29 cellular contexts compared by ENCODE assay signal in the genomic region with DNA sequence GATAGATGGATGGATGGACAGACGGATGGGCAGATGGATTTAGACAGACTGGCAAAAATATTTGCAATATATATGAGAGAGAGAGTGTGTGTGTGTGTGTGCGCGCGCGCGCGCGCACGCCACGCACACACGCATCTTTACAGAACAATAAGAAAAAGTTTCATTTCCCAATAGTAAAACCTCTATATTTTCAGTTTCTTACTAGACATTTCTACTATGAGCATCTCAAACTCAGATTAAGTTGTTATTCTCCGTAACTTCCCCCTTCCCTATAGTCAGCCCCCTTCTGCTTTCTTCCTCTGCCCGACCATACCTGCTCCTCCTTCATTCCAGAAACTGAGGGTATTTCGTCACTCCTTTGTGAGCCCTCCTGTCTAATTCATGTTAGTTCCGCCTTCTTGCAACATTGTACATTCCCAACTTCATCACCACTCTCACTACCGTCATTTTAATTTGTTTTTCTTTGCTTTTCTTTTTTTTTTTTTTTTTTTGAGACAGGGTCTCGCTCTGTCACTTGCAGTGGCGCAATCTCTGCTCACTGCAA.
DNase-seq lines count a peak whose midpoint lies in the region; ATAC-seq, FAIRE-seq and TF ChIP-seq lines count a peak whose summit lies in the region.
"Had no signal": no experiment of that assay in that cellular context is flagged by ENCODE, and none has a peak within 500 bp of the region (broad histone marks: within the 10 kb centered on the region; RNA-seq: fewer than 3 reads in every experiment).

No MANE protein-coding gene starts in this region.

- intact Hi-C loops in MCF 10A (cut with micrococcal nuclease) (no loop called here), mammary epithelial cell (cut with micrococcal nuclease) (no loop called here), HepG2 (cut with micrococcal nuclease; ENCODE audit: unreplicated experiment) (no loop called here), ovary (cut with DNase I) (no loop called here)

- no peak for TF ChIP-seq CTCF in MCF 10A (IDR thresholded peaks at IDR 0.05; ENCODE audit: unreplicated experiment)
- TF ChIP-seq CTCF in mammary epithelial cell (conservative IDR thresholded peaks at IDR 0.05 in 1 of 2, IDR thresholded peaks at IDR 0.05 in 1 of 2; ENCODE audit: extremely low read depth in 1 of 2, insufficient read depth in 1 of 2, low read depth in 1 of 2, low read length in 2 of 2): no peak
- TF ChIP-seq CTCF in OCI-LY3 (IDR thresholded peaks at IDR 0.05; ENCODE audit: low read depth, low read length): no peak
- TF ChIP-seq CTCF in HepG2 (CRISPR knock-in tag; IDR thresholded peaks at IDR 0.05): no peak
- TF ChIP-seq CTCF in type B pancreatic cell (conservative IDR thresholded peaks at IDR 0.05): no peak
- no peak for TF ChIP-seq CTCF in osteocyte (IDR thresholded peaks at IDR 0.05)
- TF ChIP-seq CTCF in ovary (IDR thresholded peaks at IDR 0.05): no peak

- H3K27ac Mint-ChIP-seq in MCF 10A (ENCODE audit: low read depth, unreplicated experiment) (no peak overlapping the region), type B pancreatic cell (peak overlapping the region; percentile 75), osteocyte (ENCODE audit: unreplicated experiment) (no peak overlapping the region)
- H3K27ac Mint-ChIP-seq: activated naive CD4-positive, alpha-beta T cell treated with anti-CD3 and anti-CD28 coated beads for 36 hours; activated T-cell treated with anti-CD3 and anti-CD28 coated beads, Interleukin-2, amount 50 U/mL, for 72 hours; CD4-positive, alpha-beta T cell; effector memory CD8-positive, alpha-beta T cell; stimulated activated naive CD8-positive, alpha-beta T cell treated with anti-CD3 and anti-CD28 coated beads, Interleukin-15, Interleukin-2, amounts not matched to agents 100 ng/mL and 50 ng/mL, for 24 hours; T-cell had no signal

- DNase-seq in MCF 10A (ENCODE audit: unreplicated experiment) (peak; percentile 48), mammary epithelial cell (no peak), HepG2 (ENCODE audit: low spot score) (peak; percentile 48), type B pancreatic cell (ENCODE audit: extremely low spot score, unreplicated experiment) (no peak), osteocyte (ENCODE audit: extremely low spot score, unreplicated experiment) (no peak), ovary (no peak)
- DNase-seq: 8988T; activated CD4-positive, CD25-positive, alpha-beta regulatory T cell; activated naive CD4-positive, alpha-beta T cell treated with anti-CD3 and anti-CD28 coated beads for 36 hours; activated T-cell treated with anti-CD3 and anti-CD28 coated beads, Interleukin-2, amount 50 U/mL, for 72 hours; CD4-positive, alpha-beta T cell; DMS153; effector memory CD8-positive, alpha-beta T cell; erythroblast; heart left ventricle; KG1; MM.1S; NCI-H1694; NCI-H2171; NCI-H524; T-cell had no signal

- H3K9me3 ChIP-seq in mammary epithelial cell (replicated peaks; ENCODE audit: insufficient read depth, low read length) (no peaks in the 10 kb centered on the region), OCI-LY3 (ENCODE audit: insufficient read depth, low read length) (no peaks in the 10 kb centered on the region), HepG2 (ENCODE audit: low read length) (no peaks in the 10 kb centered on the region), ovary (no peaks in the 10 kb centered on the region)
- H3K9me3 ChIP-seq: heart left ventricle, SJSA1, thoracic aorta had no signal

- no peaks in the 10 kb centered on the region for H4K20me1 ChIP-seq in mammary epithelial cell (ENCODE audit: insufficient read depth, low read length)
- H4K20me1 ChIP-seq in OCI-LY3 (ENCODE audit: insufficient read depth, low read length): no peaks in the 10 kb centered on the region
- H4K20me1 ChIP-seq in HepG2 (ENCODE audit: insufficient read depth, low read length): no peaks in the 10 kb centered on the region

- H2AFZ ChIP-seq in mammary epithelial cell (ENCODE audit: low read depth, low read length) (no peak overlapping the region), OCI-LY3 (ENCODE audit: low read depth, low read length) (no peak overlapping the region), HepG2 (ENCODE audit: low read length) (no peak overlapping the region)

- no peak for TF ChIP-seq RAD21 in HepG2 (CRISPR knock-in tag; IDR thresholded peaks at IDR 0.05)

- H3K4me1 ChIP-seq in mammary epithelial cell (ENCODE audit: insufficient read depth, low read length) (peaks cover 3% of the 10 kb centered on the region), OCI-LY3 (ENCODE audit: low read length) (peaks cover 14% of the 10 kb centered on the region), HepG2 (ENCODE audit: insufficient read depth, low read length) (peaks cover 33% of the 10 kb centered on the region), ovary (ENCODE audit: insufficient read depth) (peaks cover 5% of the 10 kb centered on the region)
- H3K4me1 ChIP-seq: SJSA1 had no signal

- H3K9me3 Mint-ChIP-seq in MCF 10A (ENCODE audit: unreplicated experiment) (no peaks in the 10 kb centered on the region), type B pancreatic cell (no peaks in the 10 kb centered on the region), osteocyte (ENCODE audit: unreplicated experiment) (no peaks in the 10 kb centered on the region)
- H3K9me3 Mint-ChIP-seq: activated naive CD4-positive, alpha-beta T cell treated with anti-CD3 and anti-CD28 coated beads for 36 hours; activated T-cell treated with anti-CD3 and anti-CD28 coated beads, Interleukin-2, amount 50 U/mL, for 72 hours; CD4-positive, alpha-beta T cell; effector memory CD8-positive, alpha-beta T cell; stimulated activated naive CD8-positive, alpha-beta T cell treated with anti-CD3 and anti-CD28 coated beads, Interleukin-15, Interleukin-2, amounts not matched to agents 100 ng/mL and 50 ng/mL, for 24 hours; T-cell had no signal

- no peak for FAIRE-seq in HepG2 (lab: Jason Lieb, UNC)
- FAIRE-seq: bronchial epithelial cell, H1 had no signal

- H3K9ac ChIP-seq in mammary epithelial cell (ENCODE audit: insufficient read depth, low read length) (no peak overlapping the region), OCI-LY3 (ENCODE audit: low read length) (0 out of 2 replicates have a peak overlapping the region, but pooled peaks have one; percentile 2), HepG2 (ENCODE audit: insufficient read depth, low read depth, low read length) (no peak overlapping the region)

- H3K4me2 ChIP-seq in mammary epithelial cell (ENCODE audit: insufficient read depth, low read depth, low read length): no peak overlapping the region
- H3K4me2 ChIP-seq in OCI-LY3 (ENCODE audit: low read length): peak overlapping the region; percentile 74
- H3K4me2 ChIP-seq in HepG2 (ENCODE audit: low read depth, low read length): no peak overlapping the region

- H3K4me3 ChIP-seq in mammary epithelial cell (replicated peaks in 1 of 3; ENCODE audit: insufficient read depth in 1 of 3, low read depth in 2 of 3, low read length in 3 of 3) (no peak overlapping the region), OCI-LY3 (ENCODE audit: low read length) (peak overlapping the region; percentile 61), HepG2 (replicated peaks in 1 of 3; ENCODE audit: insufficient read depth in 1 of 3, low read depth in 2 of 3, low read length in 3 of 3) (no peak overlapping the region), ovary (no peak overlapping the region)
- H3K4me3 ChIP-seq: coronary artery, heart left ventricle, SJSA1, thoracic aorta had no signal

- CTCF ChIA-PET in MCF 10A (lab: Yijun Ruan, JAX) (no interaction called here), mammary epithelial cell (lab: Charles Lee; ENCODE audit: low non-redundant PET) (no interaction called here), HepG2 (lab: Yijun Ruan, JAX; ENCODE audit: low intra/inter-chr PET ratio, low total read pairs) (no interaction called here)

- BruUV-seq in MCF 10A (replicated peaks; lab: Mats Ljungman, UMichigan) (no TSS peak), mammary epithelial cell (replicated peaks; lab: Mats Ljungman, UMichigan) (no TSS peak), HepG2 (replicated peaks; lab: Mats Ljungman, UMichigan) (no TSS peak)

- WGBS in mammary epithelial cell (ENCODE audit: low coverage, missing lambda C conversion rate): 89% methylated on average over 14 of the region's 18 CpGs
- WGBS in HepG2 (ENCODE audit: low lambda C conversion rate): 80% methylated on average over 18 of the region's 18 CpGs
- WGBS in ovary, 3 donors: 94 to 96% (median 94%) methylated on average over 18 of the region's 18 CpGs

- no peaks in the 10 kb centered on the region for H3K27me3 Mint-ChIP-seq in MCF 10A (ENCODE audit: insufficient read depth, unreplicated experiment)
- H3K27me3 Mint-ChIP-seq in type B pancreatic cell: no peaks in the 10 kb centered on the region
- H3K27me3 Mint-ChIP-seq in osteocyte (ENCODE audit: unreplicated experiment): no peaks in the 10 kb centered on the region
- H3K27me3 Mint-ChIP-seq: CD4-positive, alpha-beta T cell; effector memory CD8-positive, alpha-beta T cell; stimulated activated naive CD8-positive, alpha-beta T cell treated with anti-CD3 and anti-CD28 coated beads, Interleukin-15, Interleukin-2, amounts not matched to agents 100 ng/mL and 50 ng/mL, for 24 hours; T-cell had no signal

- H3K4me3 Mint-ChIP-seq in MCF 10A (ENCODE audit: unreplicated experiment) (no peak overlapping the region), type B pancreatic cell (no peak overlapping the region), osteocyte (ENCODE audit: unreplicated experiment) (no peak overlapping the region)
- H3K4me3 Mint-ChIP-seq: activated naive CD4-positive, alpha-beta T cell treated with anti-CD3 and anti-CD28 coated beads for 36 hours; activated T-cell treated with anti-CD3 and anti-CD28 coated beads, Interleukin-2, amount 50 U/mL, for 72 hours; CD4-positive, alpha-beta T cell; effector memory CD8-positive, alpha-beta T cell; stimulated activated naive CD8-positive, alpha-beta T cell treated with anti-CD3 and anti-CD28 coated beads, Interleukin-15, Interleukin-2, amounts not matched to agents 100 ng/mL and 50 ng/mL, for 24 hours; T-cell had no signal

- TF ChIP-seq POLR2A in HepG2 (IDR thresholded peaks at IDR 0.05; ENCODE audit: insufficient read depth in 1 of 2, low read depth in 2 of 2, low read length in 2 of 2): no peak
- TF ChIP-seq POLR2A in ovary (IDR thresholded peaks at IDR 0.05): no peak

- dilution Hi-C loops in mammary epithelial cell (cut with HindIII; ENCODE audit: low sequenced_read_pairs): no loop called here

- no peaks in the 10 kb centered on the region for H3K27me3 ChIP-seq in mammary epithelial cell (ENCODE audit: insufficient read depth, low read length)
- no peaks in the 10 kb centered on the region for H3K27me3 ChIP-seq in OCI-LY3 (ENCODE audit: low read depth, low read length)
- H3K27me3 ChIP-seq in HepG2 (ENCODE audit: control insufficient read depth in 1 of 2, insufficient read depth in 2 of 2, low read length in 2 of 2): no peaks in the 10 kb centered on the region; a peak in 1 of 5 replicates
- no peaks in the 10 kb centered on the region for H3K27me3 ChIP-seq in ovary
- H3K27me3 ChIP-seq: heart left ventricle, SJSA1 had no signal

- peaks cover 14% of the 10 kb centered on the region for H3K36me3 Mint-ChIP-seq in MCF 10A (ENCODE audit: insufficient read depth, unreplicated experiment)
- H3K36me3 Mint-ChIP-seq in type B pancreatic cell: peaks cover 9% of the 10 kb centered on the region
- H3K36me3 Mint-ChIP-seq in osteocyte (ENCODE audit: unreplicated experiment): peaks cover 5% of the 10 kb centered on the region

- ATAC-seq in HepG2 (no peak), GM19324 (IDR thresholded peaks at IDR 0.05; ENCODE audit: low FRiP score, unreplicated experiment) (no peak)
- ATAC-seq: activated T-cell treated with anti-CD3 and anti-CD28 coated beads, Interleukin-2, amount 50 U/mL, for 72 hours; effector memory CD8-positive, alpha-beta T cell; heart left ventricle; T-cell had no signal

- H3K4me1 Mint-ChIP-seq in MCF 10A (ENCODE audit: insufficient read depth, unreplicated experiment) (no peaks in the 10 kb centered on the region), type B pancreatic cell (ENCODE audit: unreplicated experiment) (peaks cover 16% of the 10 kb centered on the region), osteocyte (ENCODE audit: unreplicated experiment) (peaks cover 30% of the 10 kb centered on the region)
- H3K4me1 Mint-ChIP-seq: T-cell had no signal

- POLR2A ChIA-PET in MCF 10A (lab: Yijun Ruan, JAX): no interaction called here
- POLR2A ChIA-PET in HepG2 (lab: Yijun Ruan, JAX): interaction anchor here (1.5 kb wide), 1 partner anchor 21 kb away, joined by 3 read pairs; no protein-coding TSS in a partner anchor

- H3K79me2 ChIP-seq in mammary epithelial cell (ENCODE audit: insufficient read depth, low read length): no peaks in the 10 kb centered on the region
- no peaks in the 10 kb centered on the region for H3K79me2 ChIP-seq in OCI-LY3 (ENCODE audit: low read length)
- H3K79me2 ChIP-seq in HepG2 (ENCODE audit: insufficient read depth, low read length): no peaks in the 10 kb centered on the region

- in situ Hi-C loops in mammary epithelial cell (cut with MboI; ENCODE audit: low sequenced_read_pairs in 2 of 2) (no loop called here), HepG2 (cut with HindIII; ENCODE audit: extremely low pct_ligation_motif_present, low pct_unique_long_range_greater_than_20kb) (no loop called here)

- H3K36me3 ChIP-seq in mammary epithelial cell (ENCODE audit: insufficient read depth, low read length): no peaks in the 10 kb centered on the region
- peaks cover 3% of the 10 kb centered on the region for H3K36me3 ChIP-seq in OCI-LY3 (replicated peaks; ENCODE audit: low read depth, low read length)
- H3K36me3 ChIP-seq in HepG2 (replicated peaks in 1 of 2; ENCODE audit: control insufficient read depth in 1 of 2, insufficient read depth in 2 of 2, low read length in 2 of 2): peaks cover 0 to 3% of the 10 kb centered on the region in 2 experiments; a peak in 1 of 5 replicates
- no peaks in the 10 kb centered on the region for H3K36me3 ChIP-seq in ovary
- H3K36me3 ChIP-seq: thoracic aorta had no signal

- H3K27ac ChIP-seq in mammary epithelial cell (ENCODE audit: insufficient read depth, low read depth, low read length) (no peak overlapping the region), OCI-LY3 (ENCODE audit: low read length) (peak overlapping the region; percentile 60), HepG2 (ENCODE audit: extremely low read length, insufficient read depth, low read length) (no peak overlapping the region), ovary (no peak overlapping the region)
- H3K27ac ChIP-seq: coronary artery, SJSA1, thoracic aorta had no signal

- TF ChIP-seq EP300 in HepG2 (IDR thresholded peaks at IDR 0.05; ENCODE audit: low read depth in 2 of 2, low read length in 2 of 2): no peak
- no peak for TF ChIP-seq EP300 in HepG2 (CRISPR knock-in tag; IDR thresholded peaks at IDR 0.05; ENCODE audit: borderline replicate concordance)
- TF ChIP-seq EP300 in ovary (IDR thresholded peaks at IDR 0.05): no peak

Comparison
In these comparisons a context has a peak if more than half of its experiments do, and no peak if none do; other contexts are left out.
1. DNase-seq: peak in MCF 10A (single experiment) and HepG2 (single experiment); none in mammary epithelial cell (single experiment), type B pancreatic cell (single experiment), osteocyte (single experiment) and ovary (0 of 5).